11 cellular contexts compared by ENCODE assay signal in the genomic region with DNA sequence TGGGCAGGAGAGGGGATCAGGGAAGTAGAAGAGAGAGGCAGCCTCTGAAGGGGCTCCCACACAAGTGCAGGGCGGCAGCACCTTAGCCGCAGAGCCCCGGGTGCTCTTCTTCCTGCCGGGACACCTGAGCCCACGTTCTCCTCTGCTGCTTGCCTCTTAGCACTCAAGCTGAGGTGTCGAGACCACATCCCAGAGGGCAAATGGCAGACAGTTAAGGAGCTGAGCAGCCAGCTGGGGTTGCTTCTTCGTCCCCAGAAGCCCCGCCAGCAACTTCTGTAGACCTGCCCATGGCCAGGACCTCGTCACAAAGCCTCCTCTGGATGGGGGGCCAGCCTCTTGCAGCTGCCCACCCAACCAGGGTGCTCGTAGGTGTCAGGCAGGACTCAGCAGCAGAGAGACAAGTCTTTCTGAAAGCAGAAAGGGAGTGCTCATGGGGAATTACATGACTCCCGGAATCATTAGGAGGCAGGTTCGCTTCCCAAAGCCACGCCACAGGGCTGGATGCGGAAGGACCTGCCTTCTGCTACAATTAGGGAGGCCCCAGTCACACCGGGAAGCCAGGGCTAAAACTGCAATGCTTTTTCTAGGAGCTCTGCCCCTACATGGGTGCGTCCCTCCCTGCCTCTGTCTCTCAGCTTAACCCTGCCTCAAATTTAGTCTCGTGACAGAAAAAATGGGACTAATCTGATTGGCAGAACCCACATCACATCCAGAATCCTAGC.
DNase-seq lines count a peak whose midpoint lies in the region; ATAC-seq and TF ChIP-seq lines count a peak whose summit lies in the region.
"Had no signal": no experiment of that assay in that cellular context is flagged by ENCODE, and none has a peak within 500 bp of the region (broad histone marks: within the 10 kb centered on the region; RNA-seq: fewer than 3 reads in every experiment).

No MANE protein-coding gene starts in this region.

- H3K4me1 ChIP-seq in CD8-positive, alpha-beta memory T cell (ENCODE audit: insufficient read depth, low read length), result peaks cover 49% of the 10 kb centered on the region
- peaks cover 35% of the 10 kb centered on the region for H3K4me1 ChIP-seq in OCI-LY7 (ENCODE audit: insufficient read depth, low read length, poor library complexity, severe bottlenecking)
- peaks cover 62% of the 10 kb centered on the region for H3K4me1 ChIP-seq in body of pancreas
- H3K4me1 ChIP-seq: vagina had no signal

- peak overlapping the region; percentile 74 for H2AFZ ChIP-seq in OCI-LY7 (ENCODE audit: low read length)

- TF ChIP-seq CTCF in OCI-LY7 (conservative IDR thresholded peaks at IDR 0.05; ENCODE audit: low read length), result no peak
- TF ChIP-seq CTCF in body of pancreas (IDR thresholded peaks at IDR 0.05), result no peak
- no peak for TF ChIP-seq CTCF in natural killer cell (IDR thresholded peaks at IDR 0.05)
- TF ChIP-seq CTCF in chondrocyte (IDR thresholded peaks at IDR 0.05), result no peak

- no peaks in the 10 kb centered on the region for H3K36me3 ChIP-seq in CD8-positive, alpha-beta memory T cell (ENCODE audit: insufficient read depth, low read length)
- no peaks in the 10 kb centered on the region for H3K36me3 ChIP-seq in OCI-LY7 (ENCODE audit: insufficient read depth, low read length)
- H3K36me3 ChIP-seq in body of pancreas (replicated peaks in 1 of 2; ENCODE audit: insufficient read depth in 1 of 2, low read depth in 2 of 2), result no peaks in the 10 kb centered on the region
- H3K36me3 ChIP-seq: vagina had no signal

- H3K9me2 ChIP-seq in OCI-LY7 (ENCODE audit: insufficient read depth, low read length), result no peaks in the 10 kb centered on the region

- peak overlapping the region; percentile 15 for H3K4me3 ChIP-seq in CD8-positive, alpha-beta memory T cell (ENCODE audit: low read length)
- H3K4me3 ChIP-seq in OCI-LY7 (ENCODE audit: low read depth, low read length, poor library complexity, severe bottlenecking), result no peak overlapping the region
- no peak overlapping the region for H3K4me3 ChIP-seq in body of pancreas
- H3K4me3 ChIP-seq: vagina had no signal

- peak overlapping the region; percentile 31 to 74 (median 66) for H3K27ac Mint-ChIP-seq in CD8-positive, alpha-beta memory T cell
- peak overlapping the region in 1 of 2 donors; percentile 0 for H3K27ac Mint-ChIP-seq in natural killer cell
- no peak overlapping the region for H3K27ac Mint-ChIP-seq in chondrocyte (ENCODE audit: unreplicated experiment)

- ATAC-seq in body of pancreas (no peak), natural killer cell (peak; percentile 82 to 94 (median 89))

- CTCF ChIA-PET in CD8-positive, alpha-beta memory T cell (lab: Charles Lee), result interaction anchor here (1.2 to 3.3 kb wide), 2 partner anchors 9 to 98 kb away, joined by 3 to 14 read pairs; no protein-coding TSS in a partner anchor
- CTCF ChIA-PET in OCI-LY7 (lab: Charles Lee; ENCODE audit: unreplicated experiment), result no interaction called here

- no peaks in the 10 kb centered on the region for H3K9me3 ChIP-seq in CD8-positive, alpha-beta memory T cell (ENCODE audit: low read length)
- H3K9me3 ChIP-seq in OCI-LY7 (ENCODE audit: low read length) (no peaks in the 10 kb centered on the region), body of pancreas (peaks cover 0 to 1% (median 0%) of the 10 kb centered on the region in 3 donors)
- H3K9me3 ChIP-seq: vagina had no signal

- peak overlapping the region in 6 of 7 donors; percentile 52 to 83 (median 72) for H3K4me3 Mint-ChIP-seq in CD8-positive, alpha-beta memory T cell
- H3K4me3 Mint-ChIP-seq in natural killer cell (peak overlapping the region; percentile 76), chondrocyte (ENCODE audit: unreplicated experiment) (no peak overlapping the region)

- no peaks in the 10 kb centered on the region for H4K20me1 ChIP-seq in OCI-LY7 (ENCODE audit: insufficient read depth, low read length)

- no peaks in the 10 kb centered on the region for H3K27me3 ChIP-seq in CD8-positive, alpha-beta memory T cell (ENCODE audit: insufficient read depth, low read length, poor library complexity, severe bottlenecking)
- H3K27me3 ChIP-seq in body of pancreas, result no peaks in the 10 kb centered on the region
- H3K27me3 ChIP-seq: vagina had no signal

- peaks cover 1 to 18% (median 2%) of the 10 kb centered on the region in 3 donors for H3K36me3 Mint-ChIP-seq in CD8-positive, alpha-beta memory T cell
- H3K36me3 Mint-ChIP-seq in natural killer cell, result peaks cover 9% of the 10 kb centered on the region
- peaks cover 2% of the 10 kb centered on the region for H3K36me3 Mint-ChIP-seq in chondrocyte (ENCODE audit: low read depth)

- BruUV-seq in OCI-LY7 (replicated peaks; lab: Mats Ljungman, UMichigan), result no TSS peak

- peaks cover 56 to 70% (median 59%) of the 10 kb centered on the region in 3 donors for H3K4me1 Mint-ChIP-seq in CD8-positive, alpha-beta memory T cell
- H3K4me1 Mint-ChIP-seq in natural killer cell (peaks cover 51 to 55% of the 10 kb centered on the region in 2 donors), chondrocyte (ENCODE audit: low read depth) (peaks cover 4% of the 10 kb centered on the region)

- WGBS in body of pancreas, 2 donors, result 85 to 94% methylated on average over 15 to 17 of the region's 17 CpGs

- H3K9me3 Mint-ChIP-seq in CD8-positive, alpha-beta memory T cell, result peaks cover 0 to 8% (median 7%) of the 10 kb centered on the region in 5 donors
- peaks cover 0 to 5% of the 10 kb centered on the region in 2 donors for H3K9me3 Mint-ChIP-seq in natural killer cell
- peaks cover 7% of the 10 kb centered on the region for H3K9me3 Mint-ChIP-seq in chondrocyte (ENCODE audit: low read depth)

- TF ChIP-seq POLR2A in body of pancreas (IDR thresholded peaks at IDR 0.05), result no peak

- H3K27ac ChIP-seq in CD8-positive, alpha-beta memory T cell (ENCODE audit: low read depth, low read length), result no peak overlapping the region
- no peak overlapping the region for H3K27ac ChIP-seq in OCI-LY7 (ENCODE audit: low read depth, low read length, poor library complexity, severe bottlenecking)
- peak overlapping the region; percentile 18 to 87 (median 84) for H3K27ac ChIP-seq in body of pancreas
- H3K27ac ChIP-seq: vagina had no signal

- no peaks in the 10 kb centered on the region for H3K27me3 Mint-ChIP-seq in CD8-positive, alpha-beta memory T cell
- H3K27me3 Mint-ChIP-seq in natural killer cell (ENCODE audit: low read depth in 2 of 2) (peaks cover 10 to 13% of the 10 kb centered on the region in 2 donors), chondrocyte (ENCODE audit: low read depth) (peaks cover 42% of the 10 kb centered on the region)

- DNase-seq in CD8-positive, alpha-beta memory T cell, result peak; percentile 31 to 68 (median 44)
- DNase-seq in OCI-LY7 (ENCODE audit: low spot score) (peak; percentile 43), body of pancreas (no peak), natural killer cell (peak; percentile 39), 8988T (no peak), chondrocyte (ENCODE audit: low spot score) (no peak), cerebellar cortex (ENCODE audit: low spot score) (no peak), kidney glomerular epithelial cell (lab: John Stamatoyannopoulos, UW) (no peak)
- DNase-seq: NCI-H526 treated with DMSO at 0.1 percent for 48 hours, SW 1271 had no signal

- peak overlapping the region; percentile 38 for H3K4me2 ChIP-seq in OCI-LY7 (ENCODE audit: low read length)

- no peaks in the 10 kb centered on the region for H3K79me2 ChIP-seq in OCI-LY7 (ENCODE audit: insufficient read depth, low read depth, low read length)

- intact Hi-C loops in OCI-LY7 (cut with micrococcal nuclease; ENCODE audit: unreplicated experiment), result no loop called here
- intact Hi-C loops in body of pancreas (cut with DNase I), result no loop called here
- intact Hi-C loops in natural killer cell (cut with micrococcal nuclease), result no loop called here

- POLR2A ChIA-PET in CD8-positive, alpha-beta memory T cell (lab: Charles Lee), result interaction anchor here (0.6 kb wide), 1 partner anchor 23 kb away, joined by 9 read pairs; no protein-coding TSS in a partner anchor
- POLR2A ChIA-PET in OCI-LY7 (lab: Charles Lee), result interaction anchor here (0.7 to 1.3 kb wide), 2 partner anchors 9 to 10 kb away, joined by 3 to 4 read pairs; no protein-coding TSS in a partner anchor

Comparison
In these comparisons a context has a peak if more than half of its experiments do, and no peak if none do; other contexts are left out.
1. DNase-seq: peak in CD8-positive, alpha-beta memory T cell (5 of 5), OCI-LY7 (single experiment) and natural killer cell (single experiment); none in body of pancreas (0 of 4), 8988T (single experiment), chondrocyte (single experiment), cerebellar cortex (single experiment) and kidney glomerular epithelial cell (single experiment).
2. H3K27ac ChIP-seq: peak in body of pancreas (4 of 4); none in CD8-positive, alpha-beta memory T cell (single experiment) and OCI-LY7 (single experiment).